In genomic region chr1:54406339-54407181, GRCh38 we compare ENCODE assay signal across 1 cellular context.
TF ChIP-seq lines count a peak whose summit lies in the region.

Gene SSBP3 (minus strand): TSS chr1:54406394.

TF ChIP-seq in HEK293, 187 proteins besides CTCF, POLR2A, EP300 and RAD21 (continued from another document):
- TF ChIP-seq INSM2 (tag by site-specific recombination; IDR thresholded peaks at IDR 0.05) = no peak
- 0 out of 2 replicates have a peak, but pooled peaks have one; percentile 34 for TF ChIP-seq OSR2 (tag by site-specific recombination; IDR thresholded peaks at IDR 0.05)
- TF ChIP-seq ZNF146 (tag by site-specific recombination; IDR thresholded peaks at IDR 0.05) = 0 out of 2 replicates have a peak, but pooled peaks have one; percentile 5
- TF ChIP-seq ZFP37 (tag by site-specific recombination; IDR thresholded peaks at IDR 0.05) = no peak
- TF ChIP-seq YY1 (tag by site-specific recombination; IDR thresholded peaks at IDR 0.05) = no peak
- no peak for TF ChIP-seq ZNF560 (tag by site-specific recombination; IDR thresholded peaks at IDR 0.05; ENCODE audit: borderline replicate concordance)
- TF ChIP-seq PRDM1 (tag by site-specific recombination; IDR thresholded peaks at IDR 0.05) = no peak
- 0 out of 2 replicates have a peak, but pooled peaks have one; percentile 25 for TF ChIP-seq ZXDB (tag by site-specific recombination; IDR thresholded peaks at IDR 0.05)
- TF ChIP-seq ZNF658 (tag by site-specific recombination; IDR thresholded peaks at IDR 0.05) = no peak
- peak; percentile 48 for TF ChIP-seq ZNF423 (tag by site-specific recombination; IDR thresholded peaks at IDR 0.05)
- TF ChIP-seq, protein P1, sequence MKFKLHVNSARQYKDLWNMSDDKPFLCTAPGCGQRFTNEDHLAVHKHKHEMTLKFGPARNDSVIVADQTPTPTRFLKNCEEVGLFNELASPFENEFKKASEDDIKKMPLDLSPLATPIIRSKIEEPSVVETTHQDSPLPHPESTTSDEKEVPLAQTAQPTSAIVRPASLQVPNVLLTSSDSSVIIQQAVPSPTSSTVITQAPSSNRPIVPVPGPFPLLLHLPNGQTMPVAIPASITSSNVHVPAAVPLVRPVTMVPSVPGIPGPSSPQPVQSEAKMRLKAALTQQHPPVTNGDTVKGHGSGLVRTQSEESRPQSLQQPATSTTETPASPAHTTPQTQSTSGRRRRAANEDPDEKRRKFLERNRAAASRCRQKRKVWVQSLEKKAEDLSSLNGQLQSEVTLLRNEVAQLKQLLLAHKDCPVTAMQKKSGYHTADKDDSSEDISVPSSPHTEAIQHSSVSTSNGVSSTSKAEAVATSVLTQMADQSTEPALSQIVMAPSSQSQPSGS (tag by site-specific recombination; IDR thresholded peaks at IDR 0.05; ENCODE audit: low read depth) = no peak
- TF ChIP-seq, protein P2, sequence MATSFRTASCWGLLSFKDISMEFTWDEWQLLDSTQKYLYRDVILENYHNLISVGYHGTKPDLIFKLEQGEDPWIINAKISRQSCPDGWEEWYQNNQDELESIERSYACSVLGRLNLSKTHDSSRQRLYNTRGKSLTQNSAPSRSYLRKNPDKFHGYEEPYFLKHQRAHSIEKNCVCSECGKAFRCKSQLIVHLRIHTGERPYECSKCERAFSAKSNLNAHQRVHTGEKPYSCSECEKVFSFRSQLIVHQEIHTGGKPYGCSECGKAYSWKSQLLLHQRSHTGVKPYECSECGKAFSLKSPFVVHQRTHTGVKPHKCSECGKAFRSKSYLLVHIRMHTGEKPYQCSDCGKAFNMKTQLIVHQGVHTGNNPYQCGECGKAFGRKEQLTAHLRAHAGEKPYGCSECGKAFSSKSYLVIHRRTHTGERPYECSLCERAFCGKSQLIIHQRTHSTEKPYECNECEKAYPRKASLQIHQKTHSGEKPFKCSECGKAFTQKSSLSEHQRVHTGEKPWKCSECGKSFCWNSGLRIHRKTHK (tag by site-specific recombination; IDR thresholded peaks at IDR 0.05) = no peak
- TF ChIP-seq ZNF350 (tag by site-specific recombination; IDR thresholded peaks at IDR 0.05) = no peak
- TF ChIP-seq ZBTB20 (tag by site-specific recombination; IDR thresholded peaks at IDR 0.05) = no peak
- peak; percentile 72 for TF ChIP-seq PRDM10 (tag by site-specific recombination; IDR thresholded peaks at IDR 0.05)
